In the genomic region with DNA sequence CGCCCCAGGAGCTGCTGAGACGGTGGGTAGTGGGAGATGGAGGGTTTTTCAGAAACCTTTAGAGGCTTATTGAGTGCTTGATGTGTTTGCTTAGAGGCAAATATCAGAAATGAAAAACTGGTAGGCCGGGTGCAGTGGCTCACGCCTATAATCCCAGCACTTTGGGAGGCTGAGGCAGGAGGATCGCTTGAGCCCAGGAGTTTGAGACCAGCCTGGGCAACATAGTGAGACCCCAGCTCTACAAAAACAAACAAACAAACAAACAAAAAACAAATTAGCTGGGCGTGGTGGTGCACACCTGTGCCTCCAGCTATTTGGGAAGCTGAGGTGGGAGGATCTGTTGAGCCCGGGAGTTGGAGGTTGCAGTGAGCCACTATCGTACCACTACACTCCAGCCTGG, we compare ENCODE assay signal across 3 cellular contexts. TPM values are rescaled to one million over a fixed set of nuclear protein-coding genes. Genes with fewer than 3 reads are reported as not detected.
"Had no signal": no experiment of that assay in that cellular context is flagged by ENCODE, and none has a peak within 500 bp of the region (broad histone marks: within the 10 kb centered on the region; RNA-seq: fewer than 3 reads in every experiment).

No MANE protein-coding gene starts in this region.

RNA-seq across cellular contexts. Expression of a gene that starts 5.2 kb away (rescaled TPM):
- total RNA-seq: LHCN-M2, M059J, MCF 10A had no signal
